9 cellular contexts compared by ENCODE assay signal in genomic region chr4:24496597-24496996, GRCh38.
"Had no signal": no experiment of that assay in that cellular context is flagged by ENCODE, and none has a peak within 500 bp of the region (broad histone marks: within the 10 kb centered on the region; RNA-seq: fewer than 3 reads in every experiment).

No MANE protein-coding gene starts in this region.

- H3K27ac Mint-ChIP-seq: HFFc6, IgD-negative memory B cell had no signal

- H3K36me3 ChIP-seq: HAP-1 had no signal

- H3K4me1 Mint-ChIP-seq: IgD-negative memory B cell had no signal

- H3K4me3 ChIP-seq: GM23248, HAP-1 had no signal

- H3K4me2 ChIP-seq: KMS-11 had no signal

- H2AFZ ChIP-seq: GM23248 had no signal

- DNase-seq: H7, HFFc6, KBM-7 had no signal

- H3K4me1 ChIP-seq: HAP-1 had no signal

- H3K27ac ChIP-seq: GM23248, KMS-11 had no signal

- H3K9me3 ChIP-seq: HAP-1 had no signal

- ATAC-seq: HCT116, HepG2 had no signal

- H3K4me3 Mint-ChIP-seq: HFFc6, IgD-negative memory B cell had no signal
